Comparison of ENCODE assay signal across 2 cellular contexts in the genomic region with DNA sequence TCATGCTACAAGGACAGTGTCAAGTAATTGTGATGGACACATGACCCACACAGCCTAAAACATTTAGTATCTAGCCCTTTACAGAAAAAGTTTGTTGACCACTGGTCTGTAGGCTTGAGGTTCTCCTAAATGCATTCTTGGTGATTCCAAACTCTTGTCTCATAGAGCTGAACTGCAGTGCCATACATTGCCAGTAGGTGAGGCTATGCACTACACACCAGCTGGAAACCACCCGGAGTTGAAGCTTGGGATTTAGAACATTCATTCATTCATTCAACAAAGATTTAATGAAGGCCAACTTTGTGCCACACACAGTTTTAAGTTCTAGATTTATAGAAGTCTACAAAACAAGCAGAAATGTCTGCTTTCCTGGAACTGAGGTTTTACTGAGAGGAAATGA.
TF ChIP-seq lines count a peak whose summit lies in the region.

No MANE protein-coding gene starts in this region.

TF ChIP-seq in GM12878, 131 proteins besides CTCF, POLR2A, EP300 and RAD21:
- TF ChIP-seq, protein P1, sequence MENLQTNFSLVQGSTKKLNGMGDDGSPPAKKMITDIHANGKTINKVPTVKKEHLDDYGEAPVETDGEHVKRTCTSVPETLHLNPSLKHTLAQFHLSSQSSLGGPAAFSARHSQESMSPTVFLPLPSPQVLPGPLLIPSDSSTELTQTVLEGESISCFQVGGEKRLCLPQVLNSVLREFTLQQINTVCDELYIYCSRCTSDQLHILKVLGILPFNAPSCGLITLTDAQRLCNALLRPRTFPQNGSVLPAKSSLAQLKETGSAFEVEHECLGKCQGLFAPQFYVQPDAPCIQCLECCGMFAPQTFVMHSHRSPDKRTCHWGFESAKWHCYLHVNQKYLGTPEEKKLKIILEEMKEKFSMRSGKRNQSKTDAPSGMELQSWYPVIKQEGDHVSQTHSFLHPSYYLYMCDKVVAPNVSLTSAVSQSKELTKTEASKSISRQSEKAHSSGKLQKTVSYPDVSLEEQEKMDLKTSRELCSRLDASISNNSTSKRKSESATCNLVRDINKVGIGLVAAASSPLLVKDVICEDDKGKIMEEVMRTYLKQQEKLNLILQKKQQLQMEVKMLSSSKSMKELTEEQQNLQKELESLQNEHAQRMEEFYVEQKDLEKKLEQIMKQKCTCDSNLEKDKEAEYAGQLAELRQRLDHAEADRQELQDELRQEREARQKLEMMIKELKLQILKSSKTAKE (IDR thresholded peaks at IDR 0.05; ENCODE audit: low read depth, poor library complexity, severe bottlenecking), result no peak

TF ChIP-seq in HepG2, 621 proteins besides CTCF, POLR2A, EP300 and RAD21 (continued from another document):
- TF ChIP-seq MAZ (IDR thresholded peaks at IDR 0.05; ENCODE audit: borderline replicate concordance, low read depth, low read length) (no peak), MAZ (CRISPR knock-in tag; IDR thresholded peaks at IDR 0.05; ENCODE audit: low read depth) (no peak)
